In the genomic region with DNA sequence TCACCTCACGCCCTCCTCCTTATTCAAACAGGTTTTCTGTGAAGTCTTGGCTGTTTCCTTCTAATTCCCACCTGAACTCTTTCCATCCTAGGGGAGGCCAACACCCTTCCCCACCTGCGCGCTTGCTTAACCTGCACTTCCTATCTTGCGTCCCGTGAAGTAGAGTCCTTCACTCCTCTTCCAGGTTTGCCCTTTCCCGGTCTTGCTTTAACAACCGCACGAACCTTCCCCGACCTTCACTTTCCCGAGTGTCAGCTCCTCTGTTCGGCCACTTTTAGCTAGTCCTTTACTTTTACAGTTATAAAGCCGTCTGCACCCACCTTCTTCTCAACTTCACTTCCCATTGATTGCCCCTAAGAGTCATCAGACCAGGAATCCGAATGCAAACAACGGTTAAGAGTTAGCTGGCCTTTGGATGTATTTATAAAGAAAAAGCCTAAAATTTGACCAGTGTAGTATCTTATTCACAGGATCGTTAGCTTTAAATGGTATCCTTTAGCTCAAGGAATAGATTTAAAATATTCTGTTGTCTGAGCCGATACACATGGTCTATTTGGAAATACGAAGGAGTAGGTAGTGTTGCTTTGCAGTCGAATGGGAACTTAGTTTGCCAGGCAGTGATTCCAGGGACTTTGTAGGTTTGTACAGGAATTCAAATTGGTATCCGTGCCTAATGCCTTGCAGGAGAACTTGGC, we compare ENCODE assay signal across 1 cellular context.
TF ChIP-seq lines count a peak whose summit lies in the region.

No MANE protein-coding gene starts in this region.

TF ChIP-seq in IMR-90, 13 proteins besides CTCF, POLR2A, EP300 and RAD21:
- TF ChIP-seq, protein P1, sequence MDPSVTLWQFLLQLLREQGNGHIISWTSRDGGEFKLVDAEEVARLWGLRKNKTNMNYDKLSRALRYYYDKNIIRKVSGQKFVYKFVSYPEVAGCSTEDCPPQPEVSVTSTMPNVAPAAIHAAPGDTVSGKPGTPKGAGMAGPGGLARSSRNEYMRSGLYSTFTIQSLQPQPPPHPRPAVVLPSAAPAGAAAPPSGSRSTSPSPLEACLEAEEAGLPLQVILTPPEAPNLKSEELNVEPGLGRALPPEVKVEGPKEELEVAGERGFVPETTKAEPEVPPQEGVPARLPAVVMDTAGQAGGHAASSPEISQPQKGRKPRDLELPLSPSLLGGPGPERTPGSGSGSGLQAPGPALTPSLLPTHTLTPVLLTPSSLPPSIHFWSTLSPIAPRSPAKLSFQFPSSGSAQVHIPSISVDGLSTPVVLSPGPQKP (IDR thresholded peaks at IDR 0.05; ENCODE audit: borderline replicate concordance, low read depth, low read length), result no peak
- TF ChIP-seq RFX5 (IDR thresholded peaks at IDR 0.05; ENCODE audit: low read depth, low read length) (no peak), SMC3 (IDR thresholded peaks at IDR 0.05; ENCODE audit: low read depth, low read length) (no peak), MAFK (IDR thresholded peaks at IDR 0.05; ENCODE audit: low read depth, low read length) (no peak), FOS (IDR thresholded peaks at IDR 0.05; ENCODE audit: low read depth, low read length) (no peak), CHD1 (IDR thresholded peaks at IDR 0.05; ENCODE audit: low read depth, low read length) (no peak; the same call in 1 of the 2 replicates), BHLHE40 (IDR thresholded peaks at IDR 0.05; ENCODE audit: low read depth, low read length) (no peak), MAZ (IDR thresholded peaks at IDR 0.05; ENCODE audit: borderline replicate concordance, low read depth, low read length) (no peak), MXI1 (IDR thresholded peaks at IDR 0.05; ENCODE audit: borderline replicate concordance, low read depth, low read length) (no peak)
- TF ChIP-seq, protein P2, sequence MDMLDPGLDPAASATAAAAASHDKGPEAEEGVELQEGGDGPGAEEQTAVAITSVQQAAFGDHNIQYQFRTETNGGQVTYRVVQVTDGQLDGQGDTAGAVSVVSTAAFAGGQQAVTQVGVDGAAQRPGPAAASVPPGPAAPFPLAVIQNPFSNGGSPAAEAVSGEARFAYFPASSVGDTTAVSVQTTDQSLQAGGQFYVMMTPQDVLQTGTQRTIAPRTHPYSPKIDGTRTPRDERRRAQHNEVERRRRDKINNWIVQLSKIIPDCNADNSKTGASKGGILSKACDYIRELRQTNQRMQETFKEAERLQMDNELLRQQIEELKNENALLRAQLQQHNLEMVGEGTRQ (IDR thresholded peaks at IDR 0.05; ENCODE audit: low read depth, low read length), result no peak
